ENCODE assay signal across 8 cellular contexts in the genomic region with DNA sequence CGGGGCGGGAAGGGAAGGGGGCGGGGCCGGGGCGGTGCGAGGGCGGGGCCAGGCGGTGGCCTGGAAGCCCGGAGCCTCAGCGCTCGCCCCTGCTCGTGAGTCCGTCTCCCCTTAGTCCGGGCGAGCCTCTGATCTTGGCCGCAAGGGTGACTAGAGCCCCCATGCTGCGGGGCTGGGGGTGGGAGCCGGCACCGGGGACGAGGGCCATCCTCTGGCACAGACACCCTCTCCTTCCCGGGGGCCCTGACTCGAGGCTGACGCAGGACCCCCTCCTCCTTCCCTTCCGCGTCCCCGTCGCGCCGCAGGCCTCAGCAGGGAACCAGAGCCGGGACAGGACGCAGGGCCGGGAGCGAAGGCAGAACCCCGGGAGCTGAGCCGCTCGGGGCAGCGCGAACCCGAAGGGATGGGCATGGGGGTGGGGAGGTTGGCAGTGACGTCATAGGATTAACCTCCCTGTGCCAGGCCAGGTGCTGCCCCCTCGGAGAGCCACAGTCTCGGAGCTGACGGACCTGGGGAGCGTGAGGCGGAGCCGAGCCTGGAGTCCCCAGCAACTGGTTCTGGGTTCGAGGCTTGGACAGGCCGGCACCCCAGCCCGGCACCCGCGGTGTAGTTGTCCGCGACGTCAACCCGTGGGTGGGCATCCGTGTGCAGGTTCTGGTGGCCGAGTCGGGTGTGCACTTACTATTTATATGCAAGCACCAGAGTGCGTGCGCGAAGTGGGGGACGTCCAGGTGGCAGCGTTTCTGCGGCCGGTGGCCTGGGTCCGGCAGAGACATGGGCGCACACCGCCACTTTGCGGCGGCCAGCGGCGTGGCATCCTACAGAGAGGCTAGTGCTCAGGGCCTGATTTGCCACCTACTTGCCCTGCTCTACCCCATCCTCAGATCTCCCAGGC. TPM values are rescaled to one million over a fixed set of nuclear protein-coding genes. Genes with fewer than 3 reads are reported as not detected.
A peak's percentile ranks its signal among the peaks of the same experiment; 100 is the strongest.
DNase-seq lines count a peak whose midpoint lies in the region; ATAC-seq and TF ChIP-seq lines count a peak whose summit lies in the region.

No MANE protein-coding gene starts in this region.

- H3K36me3 Mint-ChIP-seq in activated T-cell treated with anti-CD3 and anti-CD28 coated beads, Interleukin-2, amount 50 U/mL, for 4 hours (ENCODE audit: insufficient read depth), result no peaks in the 10 kb centered on the region

- H3K4me1 Mint-ChIP-seq in activated T-cell treated with anti-CD3 and anti-CD28 coated beads, Interleukin-2, amount 50 U/mL, for 4 hours (ENCODE audit: low read depth), result peaks cover 15% of the 10 kb centered on the region

- H3K4me3 ChIP-seq in OCI-LY3 (ENCODE audit: low read length) (peak overlapping the region; percentile 96), mucosa of stomach (ENCODE audit: low read length) (peak overlapping the region; percentile 69)

- H3K79me2 ChIP-seq in OCI-LY3 (ENCODE audit: low read length), result no peaks in the 10 kb centered on the region

- H3K36me3 ChIP-seq in OCI-LY3 (replicated peaks; ENCODE audit: low read depth, low read length), result no peaks in the 10 kb centered on the region
- H3K36me3 ChIP-seq in mucosa of stomach (ENCODE audit: control insufficient read depth, insufficient read depth, low read length), result no peaks in the 10 kb centered on the region

- H3K27me3 ChIP-seq in OCI-LY3 (ENCODE audit: low read depth, low read length) (no peaks in the 10 kb centered on the region; the same call in 1 of the 2 replicates), mucosa of stomach (ENCODE audit: control insufficient read depth, insufficient read depth, low read length) (no peaks in the 10 kb centered on the region)

- H4K20me1 ChIP-seq in OCI-LY3 (ENCODE audit: insufficient read depth, low read length), result no peaks in the 10 kb centered on the region

- H3K9me3 ChIP-seq in OCI-LY3 (ENCODE audit: insufficient read depth, low read length) (no peaks in the 10 kb centered on the region), mucosa of stomach (ENCODE audit: control insufficient read depth, low read length) (no peaks in the 10 kb centered on the region)

- DNase-seq in EL (peak; percentile 85), HS-5 (ENCODE audit: low read depth) (peak; percentile 32)
- peak; percentile 62 for DNase-seq in activated T-cell treated with anti-CD3 and anti-CD28 coated beads, Interleukin-2, amount 50 U/mL, for 4 hours
- peak; percentile 68 to 94 (median 76) for DNase-seq in stimulated activated naive CD4-positive, alpha-beta T cell (lab: John Stamatoyannopoulos, UW)

- H3K9ac ChIP-seq in OCI-LY3 (ENCODE audit: low read length) (peak overlapping the region; percentile 76), mucosa of stomach (ENCODE audit: low read length) (peak overlapping the region; percentile 72)

- peak; percentile 78 for TF ChIP-seq CTCF in OCI-LY3 (IDR thresholded peaks at IDR 0.05; ENCODE audit: low read depth, low read length)

- peak overlapping the region; percentile 99 for H3K4me2 ChIP-seq in OCI-LY3 (ENCODE audit: low read length)

- ATAC-seq in activated T-cell treated with anti-CD3 and anti-CD28 coated beads, Interleukin-2, amount 50 U/mL, for 4 hours, result peak; percentile 55 to 62
- ATAC-seq in esophagus mucosa (peak; percentile 51), HG03565 (IDR thresholded peaks at IDR 0.05; ENCODE audit: unreplicated experiment) (no peak)

- H3K9me3 Mint-ChIP-seq in activated T-cell treated with anti-CD3 and anti-CD28 coated beads, Interleukin-2, amount 50 U/mL, for 4 hours, result no peaks in the 10 kb centered on the region

- H2AFZ ChIP-seq in OCI-LY3 (ENCODE audit: low read depth, low read length), result peak overlapping the region; percentile 72; the same call in 1 of the 2 replicates

- peaks cover 10% of the 10 kb centered on the region for H3K4me1 ChIP-seq in OCI-LY3 (ENCODE audit: low read length)
- H3K4me1 ChIP-seq in mucosa of stomach (ENCODE audit: control insufficient read depth, insufficient read depth, low read length), result peaks cover 55% of the 10 kb centered on the region

- no peaks in the 10 kb centered on the region for H3K27me3 Mint-ChIP-seq in activated T-cell treated with anti-CD3 and anti-CD28 coated beads, Interleukin-2, amount 50 U/mL, for 4 hours (ENCODE audit: low read depth)

- H3K4me3 Mint-ChIP-seq in activated T-cell treated with anti-CD3 and anti-CD28 coated beads, Interleukin-2, amount 50 U/mL, for 4 hours, result peak overlapping the region; percentile 87

- peak overlapping the region; percentile 67 for H3K27ac ChIP-seq in OCI-LY3 (ENCODE audit: low read length)

RNA-seq across cellular contexts. Expression of gene PLCD3, which starts 0.5 kb away (rescaled TPM):
- total RNA-seq in activated T-cell treated with anti-CD3 and anti-CD28 coated beads, Interleukin-2, amount 50 U/mL, for 4 hours, result 1 to 10 TPM; 3.5 to 5.5 (median 3.5) TPM
- total RNA-seq in esophagus mucosa, result 34.2 TPM

RNA-seq across cellular contexts. Expression of gene ACBD4, which starts 2.7 kb away (rescaled TPM):
- total RNA-seq in activated T-cell treated with anti-CD3 and anti-CD28 coated beads, Interleukin-2, amount 50 U/mL, for 4 hours, result 1 to 10 TPM; 4.5 to 5.7 (median 4.7) TPM
- 3.5 TPM for total RNA-seq in esophagus mucosa

RNA-seq across cellular contexts. Expression of gene HEXIM1, which starts 15.5 kb away (rescaled TPM):
- total RNA-seq in activated T-cell treated with anti-CD3 and anti-CD28 coated beads, Interleukin-2, amount 50 U/mL, for 4 hours, result 10 to 100 TPM; 49.6 to 60.8 (median 51.3) TPM
- total RNA-seq in esophagus mucosa, result 22.6 TPM

RNA-seq across cellular contexts. Expression of gene HEXIM2, which starts 28.9 kb away (rescaled TPM):
- total RNA-seq in activated T-cell treated with anti-CD3 and anti-CD28 coated beads, Interleukin-2, amount 50 U/mL, for 4 hours, result 1 to 10 TPM; 5.3 to 7.6 (median 6.2) TPM
- total RNA-seq in esophagus mucosa, result 4.7 TPM

Comparison
In these comparisons a context has a peak if more than half of its experiments do, and no peak if none do; other contexts are left out.
1. DNase-seq: peak in every context shown above with its lines; median percentile 85 in EL; 76 in stimulated activated naive CD4-positive, alpha-beta T cell; 62 in activated T-cell treated with anti-CD3 and anti-CD28 coated beads, Interleukin-2, amount 50 U/mL, for 4 hours; 32 in HS-5.